ENCODE assay signal across 26 cellular contexts in genomic region chr10:131186547-131187253, GRCh38.
"Had no signal": no experiment of that assay in that cellular context is flagged by ENCODE, and none has a peak within 500 bp of the region (broad histone marks: within the 10 kb centered on the region; RNA-seq: fewer than 3 reads in every experiment).

No MANE protein-coding gene starts in this region.

- H3K4me1 Mint-ChIP-seq: activated T-helper 17 cell treated with anti-CD3 and anti-CD28 coated beads, Interleukin-2, amount 50 U/mL, for 72 hours; central memory CD8-positive, alpha-beta T cell; stimulated activated naive B cell treated with anti-CD40 and anti-IgM and Interleukin-4, amounts not matched to agents 10 μg/mL and 1 μg/mL and 100 μg/mL, for 72 hours had no signal

- H3K36me3 Mint-ChIP-seq: natural killer cell treated with Interleukin-12 subunit alpha and Interleukin-12 subunit beta and Interleukin-15 and Interleukin-18, amount 100 ng/mL, for 72 hours; stimulated activated naive B cell treated with anti-CD40 and anti-IgM and Interleukin-4, amounts not matched to agents 10 μg/mL and 1 μg/mL and 100 μg/mL, for 72 hours had no signal

- H3K9me3 Mint-ChIP-seq: natural killer cell treated with Interleukin-12 subunit alpha and Interleukin-12 subunit beta and Interleukin-15 and Interleukin-18, amount 100 ng/mL, for 72 hours; T-helper 1 cell treated with Interleukin-12 subunit alpha and Interleukin-12 subunit beta and Interleukin-4 antibody, amounts not matched to agents 30 μg/mL and 1 μg/mL, for 36 hours had no signal

- H3K27me3 ChIP-seq: right lobe of liver, suprapubic skin, tibial artery, vagina had no signal

- H3K4me3 ChIP-seq: heart left ventricle, left lung, lung, mucosa of descending colon, right lobe of liver, SK-N-MC, skin epidermis, suprapubic skin, tibial artery, vagina had no signal

- ATAC-seq: activated naive CD4-positive, alpha-beta T cell treated with anti-CD3 and anti-CD28 coated beads, Interleukin-2, amount 50 U/mL, for 72 hours; activated T-cell treated with anti-CD3 and anti-CD28 coated beads, Interleukin-2, amount 50 U/mL, for 4 hours; activated T-helper 17 cell treated with anti-CD3 and anti-CD28 coated beads, Interleukin-2, amount 50 U/mL, for 72 hours; heart left ventricle; left lung; mucosa of descending colon; natural killer cell treated with Interleukin-12 subunit alpha and Interleukin-12 subunit beta and Interleukin-15 and Interleukin-18, amount 100 ng/mL, for 72 hours; right lobe of liver; stimulated activated naive B cell treated with anti-CD40 and anti-IgM and Interleukin-4, amounts not matched to agents 10 μg/mL and 1 μg/mL and 100 μg/mL, for 72 hours had no signal

- H3K27me3 Mint-ChIP-seq: central memory CD8-positive, alpha-beta T cell; stimulated activated naive B cell treated with anti-CD40 and anti-IgM and Interleukin-4, amounts not matched to agents 10 μg/mL and 1 μg/mL and 100 μg/mL, for 72 hours had no signal

- H3K4me3 Mint-ChIP-seq: activated T-cell treated with anti-CD3 and anti-CD28 coated beads, Interleukin-2, amount 50 U/mL, for 4 hours; activated T-helper 17 cell treated with anti-CD3 and anti-CD28 coated beads, Interleukin-2, amount 50 U/mL, for 72 hours; central memory CD8-positive, alpha-beta T cell; natural killer cell treated with Interleukin-12 subunit alpha and Interleukin-12 subunit beta and Interleukin-15 and Interleukin-18, amount 100 ng/mL, for 72 hours; stimulated activated naive B cell treated with anti-CD40 and anti-IgM and Interleukin-4, amounts not matched to agents 10 μg/mL and 1 μg/mL and 100 μg/mL, for 72 hours; T-helper 1 cell treated with Interleukin-12 subunit alpha and Interleukin-12 subunit beta and Interleukin-4 antibody, amounts not matched to agents 30 μg/mL and 1 μg/mL, for 36 hours had no signal

- H3K9me3 ChIP-seq: left lung, mucosa of descending colon, right lobe of liver, suprapubic skin, tibial artery, vagina had no signal

- DNase-seq: activated CD4-positive, alpha-beta T cell treated with anti-CD3 and anti-CD28 coated beads for 4 hours; activated CD4-positive, alpha-beta T cell treated with anti-CD3 and anti-CD28 coated beads, Interleukin-2, amount 50 U/mL, for 4 hours; activated naive CD4-positive, alpha-beta T cell; activated T-cell treated with anti-CD3 and anti-CD28 coated beads, Interleukin-2, amount 50 U/mL, for 4 hours; heart left ventricle; left lung; mesendoderm; mucosa of descending colon; stimulated activated CD4-positive, alpha-beta T cell treated with anti-CD3 and anti-CD28 coated beads, Interleukin-12 subunit alpha, Interleukin-12 subunit beta, amount 100 ng/mL, for 4 hours; stimulated activated CD4-positive, alpha-beta T cell treated with anti-CD3 and anti-CD28 coated beads, Interleukin-4, amount 100 ng/mL, for 4 hours; stimulated activated naive B cell treated with anti-CD40 and anti-IgM and Interleukin-4, amounts not matched to agents 10 μg/mL and 1 μg/mL and 100 μg/mL, for 72 hours; T-helper 9 cell had no signal

- H3K27ac ChIP-seq: heart left ventricle, left lung, right lobe of liver, SK-N-MC, skin epidermis, suprapubic skin, tibial artery, vagina, VCaP had no signal

- H3K36me3 ChIP-seq: heart left ventricle, left lung, right lobe of liver, suprapubic skin, tibial artery, vagina had no signal

- H3K27ac Mint-ChIP-seq: activated naive CD4-positive, alpha-beta T cell treated with anti-CD3 and anti-CD28 coated beads, Interleukin-2, amount 50 U/mL, for 72 hours; activated T-helper 17 cell treated with anti-CD3 and anti-CD28 coated beads, Interleukin-2, amount 50 U/mL, for 72 hours; natural killer cell treated with Interleukin-12 subunit alpha and Interleukin-12 subunit beta and Interleukin-15 and Interleukin-18, amount 100 ng/mL, for 72 hours; progenitor cell of endocrine pancreas; stimulated activated naive B cell treated with anti-CD40 and anti-IgM and Interleukin-4, amounts not matched to agents 10 μg/mL and 1 μg/mL and 100 μg/mL, for 72 hours; T-helper 1 cell treated with Interleukin-12 subunit alpha and Interleukin-12 subunit beta and Interleukin-4 antibody, amounts not matched to agents 30 μg/mL and 1 μg/mL, for 36 hours had no signal

- H3K4me1 ChIP-seq: heart left ventricle, left lung, right lobe of liver, suprapubic skin, tibial artery, vagina had no signal
